In the genomic region with DNA sequence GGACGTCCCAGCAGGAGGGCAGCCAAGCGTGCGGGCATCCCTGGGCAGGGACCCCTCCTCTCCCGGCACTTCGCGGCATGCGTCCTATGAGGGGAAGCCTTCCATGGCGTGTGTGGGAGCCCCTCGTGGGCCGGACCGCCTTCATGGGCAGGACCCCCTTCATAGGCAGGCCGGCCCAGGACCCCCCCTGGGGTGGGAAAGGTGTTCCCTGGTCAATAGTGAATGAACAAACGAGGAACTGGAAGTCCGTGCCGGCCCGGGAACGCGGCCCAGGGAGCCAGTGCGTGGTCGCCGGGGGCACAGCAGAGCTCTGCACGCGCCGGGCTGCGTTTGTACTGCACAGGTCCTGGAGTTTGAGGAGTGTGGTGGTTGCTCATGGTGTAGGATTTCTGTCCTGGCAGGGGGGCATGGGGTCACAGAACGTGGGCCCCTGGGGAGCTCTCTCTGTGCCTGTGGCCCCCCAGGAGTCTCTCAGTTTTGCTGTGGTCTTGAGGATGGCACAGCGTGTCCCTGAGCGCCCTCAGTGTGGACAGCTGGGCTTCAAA, we compare ENCODE assay signal across 1 cellular context.
TF ChIP-seq lines count a peak whose summit lies in the region.

No MANE protein-coding gene starts in this region.

TF ChIP-seq in GM23338, 12 proteins besides CTCF, POLR2A, EP300 and RAD21 (continued from another document):
- TF ChIP-seq, protein P1, sequence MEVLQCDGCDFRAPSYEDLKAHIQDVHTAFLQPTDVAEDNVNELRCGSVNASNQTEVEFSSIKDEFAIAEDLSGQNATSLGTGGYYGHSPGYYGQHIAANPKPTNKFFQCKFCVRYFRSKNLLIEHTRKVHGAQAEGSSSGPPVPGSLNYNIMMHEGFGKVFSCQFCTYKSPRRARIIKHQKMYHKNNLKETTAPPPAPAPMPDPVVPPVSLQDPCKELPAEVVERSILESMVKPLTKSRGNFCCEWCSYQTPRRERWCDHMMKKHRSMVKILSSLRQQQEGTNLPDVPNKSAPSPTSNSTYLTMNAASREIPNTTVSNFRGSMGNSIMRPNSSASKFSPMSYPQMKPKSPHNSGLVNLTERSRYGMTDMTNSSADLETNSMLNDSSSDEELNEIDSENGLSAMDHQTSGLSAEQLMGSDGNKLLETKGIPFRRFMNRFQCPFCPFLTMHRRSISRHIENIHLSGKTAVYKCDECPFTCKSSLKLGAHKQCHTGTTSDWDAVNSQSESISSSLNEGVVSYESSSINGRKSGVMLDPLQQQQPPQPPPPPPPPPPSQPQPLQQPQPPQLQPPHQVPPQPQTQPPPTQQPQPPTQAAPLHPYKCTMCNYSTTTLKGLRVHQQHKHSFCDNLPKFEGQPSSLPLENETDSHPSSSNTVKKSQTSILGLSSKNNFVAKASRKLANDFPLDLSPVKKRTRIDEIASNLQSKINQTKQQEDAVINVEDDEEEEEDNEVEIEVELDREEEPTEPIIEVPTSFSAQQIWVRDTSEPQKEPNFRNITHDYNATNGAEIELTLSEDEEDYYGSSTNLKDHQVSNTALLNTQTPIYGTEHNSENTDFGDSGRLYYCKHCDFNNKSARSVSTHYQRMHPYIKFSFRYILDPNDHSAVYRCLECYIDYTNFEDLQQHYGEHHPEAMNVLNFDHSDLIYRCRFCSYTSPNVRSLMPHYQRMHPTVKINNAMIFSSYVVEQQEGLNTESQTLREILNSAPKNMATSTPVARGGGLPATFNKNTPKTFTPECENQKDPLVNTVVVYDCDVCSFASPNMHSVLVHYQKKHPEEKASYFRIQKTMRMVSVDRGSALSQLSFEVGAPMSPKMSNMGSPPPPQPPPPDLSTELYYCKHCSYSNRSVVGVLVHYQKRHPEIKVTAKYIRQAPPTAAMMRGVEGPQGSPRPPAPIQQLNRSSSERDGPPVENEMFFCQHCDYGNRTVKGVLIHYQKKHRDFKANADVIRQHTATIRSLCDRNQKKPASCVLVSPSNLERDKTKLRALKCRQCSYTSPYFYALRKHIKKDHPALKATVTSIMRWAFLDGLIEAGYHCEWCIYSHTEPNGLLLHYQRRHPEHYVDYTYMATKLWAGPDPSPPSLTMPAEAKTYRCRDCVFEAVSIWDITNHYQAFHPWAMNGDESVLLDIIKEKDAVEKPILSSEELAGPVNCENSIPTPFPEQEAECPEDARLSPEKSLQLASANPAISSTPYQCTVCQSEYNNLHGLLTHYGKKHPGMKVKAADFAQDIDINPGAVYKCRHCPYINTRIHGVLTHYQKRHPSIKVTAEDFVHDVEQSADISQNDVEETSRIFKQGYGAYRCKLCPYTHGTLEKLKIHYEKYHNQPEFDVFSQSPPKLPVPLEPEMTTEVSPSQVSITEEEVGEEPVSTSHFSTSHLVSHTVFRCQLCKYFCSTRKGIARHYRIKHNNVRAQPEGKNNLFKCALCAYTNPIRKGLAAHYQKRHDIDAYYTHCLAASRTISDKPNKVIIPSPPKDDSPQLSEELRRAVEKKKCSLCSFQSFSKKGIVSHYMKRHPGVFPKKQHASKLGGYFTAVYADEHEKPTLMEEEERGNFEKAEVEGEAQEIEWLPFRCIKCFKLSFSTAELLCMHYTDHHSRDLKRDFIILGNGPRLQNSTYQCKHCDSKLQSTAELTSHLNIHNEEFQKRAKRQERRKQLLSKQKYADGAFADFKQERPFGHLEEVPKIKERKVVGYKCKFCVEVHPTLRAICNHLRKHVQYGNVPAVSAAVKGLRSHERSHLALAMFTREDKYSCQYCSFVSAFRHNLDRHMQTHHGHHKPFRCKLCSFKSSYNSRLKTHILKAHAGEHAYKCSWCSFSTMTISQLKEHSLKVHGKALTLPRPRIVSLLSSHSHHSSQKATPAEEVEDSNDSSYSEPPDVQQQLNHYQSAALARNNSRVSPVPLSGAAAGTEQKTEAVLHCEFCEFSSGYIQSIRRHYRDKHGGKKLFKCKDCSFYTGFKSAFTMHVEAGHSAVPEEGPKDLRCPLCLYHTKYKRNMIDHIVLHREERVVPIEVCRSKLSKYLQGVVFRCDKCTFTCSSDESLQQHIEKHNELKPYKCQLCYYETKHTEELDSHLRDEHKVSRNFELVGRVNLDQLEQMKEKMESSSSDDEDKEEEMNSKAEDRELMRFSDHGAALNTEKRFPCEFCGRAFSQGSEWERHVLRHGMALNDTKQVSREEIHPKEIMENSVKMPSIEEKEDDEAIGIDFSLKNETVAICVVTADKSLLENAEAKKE (CRISPR knock-in tag; IDR thresholded peaks at IDR 0.05) = no peak
- no peak for TF ChIP-seq NANOG (IDR thresholded peaks at IDR 0.05; ENCODE audit: borderline replicate concordance)
- TF ChIP-seq STAT1 (IDR thresholded peaks at IDR 0.05; ENCODE audit: unreplicated experiment) = no peak
